ENCODE assay signal across 8 cellular contexts in genomic region chr19:10719466-10719961, GRCh38. TPM values are rescaled to one million over a fixed set of nuclear protein-coding genes. Genes with fewer than 3 reads are reported as not detected.
DNase-seq lines count a peak whose midpoint lies in the region; ATAC-seq and TF ChIP-seq lines count a peak whose summit lies in the region.

No MANE protein-coding gene starts in this region.

- no peaks in the 10 kb centered on the region for H3K27me3 ChIP-seq in heart right ventricle
- H3K27me3 ChIP-seq in liver (ENCODE audit: control insufficient read depth in 4 of 4, insufficient read depth in 4 of 4, low read length in 3 of 4), result no peaks in the 10 kb centered on the region
- no peaks in the 10 kb centered on the region for H3K27me3 ChIP-seq in upper lobe of right lung

- H3K4me3 ChIP-seq in heart right ventricle (peak overlapping the region in 9 of 10 donors; percentile 72 to 100 (median 97)), liver (ENCODE audit: low read depth in 1 of 3, low read length in 3 of 3) (peak overlapping the region in 2 of 3 donors; percentile 75 to 97), upper lobe of right lung (peak overlapping the region; percentile 96)

- TF ChIP-seq CTCF in heart right ventricle (IDR thresholded peaks at IDR 0.05), result no peak
- no peak for TF ChIP-seq CTCF in liver (IDR thresholded peaks at IDR 0.05; ENCODE audit: low read depth, low read length, missing input control)
- no peak for TF ChIP-seq CTCF in upper lobe of right lung (IDR thresholded peaks at IDR 0.05)

- no peaks in the 10 kb centered on the region for H3K9me3 Mint-ChIP-seq in activated naive CD8-positive, alpha-beta T cell treated with anti-CD3 and anti-CD28 coated beads, Interleukin-2, amount 10 ng/mL, durations not matched to agents 7 days and 5 days

- peak overlapping the region; percentile 89 for H3K27ac Mint-ChIP-seq in activated naive CD8-positive, alpha-beta T cell treated with anti-CD3 and anti-CD28 coated beads, Interleukin-2, amount 10 ng/mL, durations not matched to agents 7 days and 5 days

- WGBS in heart right ventricle, 2 donors, result 38 to 39% methylated on average over 5 of the region's 5 CpGs
- 39% methylated on average over 5 of the region's 5 CpGs for WGBS in liver

- H3K4me1 ChIP-seq in heart right ventricle, result peaks cover 13 to 62% (median 45%) of the 10 kb centered on the region in 9 donors
- H3K4me1 ChIP-seq in liver (ENCODE audit: control insufficient read depth in 4 of 4, insufficient read depth in 4 of 4, low read length in 3 of 4), result peaks cover 2 to 23% (median 16%) of the 10 kb centered on the region in 4 donors
- peaks cover 32% of the 10 kb centered on the region for H3K4me1 ChIP-seq in upper lobe of right lung

- TF ChIP-seq RAD21 in liver (IDR thresholded peaks at IDR 0.05), result no peak

- H3K36me3 Mint-ChIP-seq in activated naive CD8-positive, alpha-beta T cell treated with anti-CD3 and anti-CD28 coated beads, Interleukin-2, amount 10 ng/mL, durations not matched to agents 7 days and 5 days, result peaks cover 10% of the 10 kb centered on the region

- peaks cover 22% of the 10 kb centered on the region for H3K4me1 Mint-ChIP-seq in activated naive CD8-positive, alpha-beta T cell treated with anti-CD3 and anti-CD28 coated beads, Interleukin-2, amount 10 ng/mL, durations not matched to agents 7 days and 5 days

- H3K27ac ChIP-seq in heart right ventricle (peak overlapping the region in 9 of 10 donors; percentile 93 to 99 (median 98)), liver (ENCODE audit: low read depth in 1 of 2, low read length in 2 of 2) (peak overlapping the region; percentile 75 to 92), upper lobe of right lung (peak overlapping the region; percentile 96)

- H3K9me3 ChIP-seq in heart right ventricle (no peaks in the 10 kb centered on the region), liver (ENCODE audit: control insufficient read depth in 4 of 4, low read length in 3 of 4) (no peaks in the 10 kb centered on the region), upper lobe of right lung (no peaks in the 10 kb centered on the region)

- no peaks in the 10 kb centered on the region for H3K27me3 Mint-ChIP-seq in activated naive CD8-positive, alpha-beta T cell treated with anti-CD3 and anti-CD28 coated beads, Interleukin-2, amount 10 ng/mL, durations not matched to agents 7 days and 5 days

- POLR2A ChIA-PET in activated naive CD8-positive, alpha-beta T cell treated with anti-CD3 and anti-CD28 coated beads, Interleukin-2, amount 10 ng/mL, durations not matched to agents 7 days and 5 days (lab: Charles Lee), result interaction anchor here (0.9 to 3.2 kb wide), 4 partner anchors 8 to 117 kb away, joined by 3 to 26 read pairs (median 12); partner anchors contain the start of gene TMED1

- peak overlapping the region in 1 of 2 donors; percentile 75 for H3K9ac ChIP-seq in liver (ENCODE audit: low read depth in 1 of 2, low read length in 2 of 2)

- peaks cover 0 to 29% (median 0%) of the 10 kb centered on the region in 9 donors for H3K36me3 ChIP-seq in heart right ventricle
- no peaks in the 10 kb centered on the region for H3K36me3 ChIP-seq in liver (ENCODE audit: control insufficient read depth in 4 of 4, insufficient read depth in 3 of 4, low read depth in 1 of 4, low read length in 3 of 4)
- H3K36me3 ChIP-seq in upper lobe of right lung, result peaks cover 5% of the 10 kb centered on the region

- DNase-seq in heart right ventricle (no peak), Right ventricle myocardium superior (no peak), upper lobe of right lung (no peak), NCI-H1105 treated with DMSO at 0.1 percent for 48 hours (lab: John Stamatoyannopoulos, UW) (no peak), NCI-H1092 (lab: John Stamatoyannopoulos, UW) (no peak), foreskin melanocyte (no peak)
- DNase-seq in activated naive CD8-positive, alpha-beta T cell treated with anti-CD3 and anti-CD28 coated beads, Interleukin-2, amount 10 ng/mL, durations not matched to agents 7 days and 5 days, result no peak

- intact Hi-C loops in heart right ventricle (cut with DNase I), result loop anchor here in 8 of 10 donors (2.0 to 10.0 kb wide), 9 partner anchors 33 to 148 kb away; no protein-coding TSS in a partner anchor
- intact Hi-C loops in Right ventricle myocardium superior (cut with DNase I), result loop anchor here (2.0 kb wide), 1 partner anchor 49 kb away; no protein-coding TSS in a partner anchor
- intact Hi-C loops in upper lobe of right lung (cut with DNase I), result loop anchor here (10.0 kb wide), 1 partner anchor 55 kb away; no protein-coding TSS in a partner anchor

- H3K4me3 Mint-ChIP-seq in activated naive CD8-positive, alpha-beta T cell treated with anti-CD3 and anti-CD28 coated beads, Interleukin-2, amount 10 ng/mL, durations not matched to agents 7 days and 5 days, result peak overlapping the region; percentile 98

- ATAC-seq in heart right ventricle (no peak), Right ventricle myocardium superior (ENCODE audit: poor library complexity) (no peak), upper lobe of right lung (no peak)
- ATAC-seq in activated naive CD8-positive, alpha-beta T cell treated with anti-CD3 and anti-CD28 coated beads, Interleukin-2, amount 10 ng/mL, durations not matched to agents 7 days and 5 days (ENCODE audit: low read depth), result no peak

TF ChIP-seq in liver, 16 proteins besides CTCF, POLR2A, EP300 and RAD21 (continues in another document):
- TF ChIP-seq SP1 (IDR thresholded peaks at IDR 0.05) (no peak), EGR1 (IDR thresholded peaks at IDR 0.05; ENCODE audit: low read depth in 2 of 2) (no peak), NR2F2 (IDR thresholded peaks at IDR 0.05) (no peak), REST (IDR thresholded peaks at IDR 0.05) (no peak), TAF1 (conservative IDR thresholded peaks at IDR 0.05) (no peak), YY1 (IDR thresholded peaks at IDR 0.05) (no peak), FOXA2 (IDR thresholded peaks at IDR 0.05) (no peak), JUND (IDR thresholded peaks at IDR 0.05) (no peak), RXRA (IDR thresholded peaks at IDR 0.05) (no peak), ZBTB33 (IDR thresholded peaks at IDR 0.05) (no peak), FOXA1 (IDR thresholded peaks at IDR 0.05) (no peak), HNF4G (IDR thresholded peaks at IDR 0.05) (no peak), MAX (IDR thresholded peaks at IDR 0.05) (no peak), HNF4A (conservative IDR thresholded peaks at IDR 0.05) (no peak)

RNA-seq across cellular contexts. Expression of gene DNM2, which starts 1.6 kb away (rescaled TPM):
- total RNA-seq in heart right ventricle (100 to 1,000 TPM; 118 to 206 (median 135) TPM), Right ventricle myocardium superior (180 TPM), liver (10 to 100 TPM; 79.5 to 95.1 TPM), upper lobe of right lung (280 TPM)
- polyA plus RNA-seq in heart right ventricle (100 to 1,000 TPM in 1 of 2 donors, 10 to 100 TPM in 1; 78.9 to 110 TPM), liver (10 to 100 TPM; 23.1 to 38.6 TPM)
- total RNA-seq in activated naive CD8-positive, alpha-beta T cell treated with anti-CD3 and anti-CD28 coated beads, Interleukin-2, amount 10 ng/mL, durations not matched to agents 7 days and 5 days, result 100 to 1,000 TPM; 249 to 259 TPM

RNA-seq across cellular contexts. Expression of gene QTRT1, which starts 18.3 kb away (rescaled TPM):
- total RNA-seq in heart right ventricle (10 to 100 TPM; 24.3 to 33.1 (median 26.5) TPM), Right ventricle myocardium superior (24.8 TPM), liver (10 to 100 TPM; 13.2 to 28.3 TPM), upper lobe of right lung (30.3 TPM)
- polyA plus RNA-seq in heart right ventricle (10 to 100 TPM; 43.6 to 92.3 TPM), liver (10 to 100 TPM; 17.1 to 38.1 TPM)
- 10 to 100 TPM; 35.9 to 37.7 TPM for total RNA-seq in activated naive CD8-positive, alpha-beta T cell treated with anti-CD3 and anti-CD28 coated beads, Interleukin-2, amount 10 ng/mL, durations not matched to agents 7 days and 5 days
